ENCODE assay signal across 1 cellular context in genomic region chr16:11742041-11742535, GRCh38.
TF ChIP-seq lines count a peak whose summit lies in the region.

No MANE protein-coding gene starts in this region.

TF ChIP-seq in HepG2, 621 proteins besides CTCF, POLR2A, EP300 and RAD21 (continued from another document):
- TF ChIP-seq CENPT (CRISPR knock-in tag; IDR thresholded peaks at IDR 0.05; ENCODE audit: low read depth) = no peak
- peak; percentile 54; the same call in 1 of the 2 replicates for TF ChIP-seq DMTF1 (CRISPR knock-in tag; IDR thresholded peaks at IDR 0.05)
- TF ChIP-seq ZNF432 (CRISPR knock-in tag; IDR thresholded peaks at IDR 0.05; ENCODE audit: borderline replicate concordance) = 0 out of 2 replicates have a peak, but pooled peaks have one; percentile 86
- no peak for TF ChIP-seq YEATS2 (CRISPR knock-in tag; IDR thresholded peaks at IDR 0.05; ENCODE audit: borderline replicate concordance)
- 0 out of 2 replicates have a peak, but pooled peaks have one; percentile 84 for TF ChIP-seq TERF1 (CRISPR knock-in tag; IDR thresholded peaks at IDR 0.05)
- no peak for TF ChIP-seq RAD51 (IDR thresholded peaks at IDR 0.05; ENCODE audit: borderline replicate concordance)
- no peak for TF ChIP-seq ELF3 (CRISPR knock-in tag; IDR thresholded peaks at IDR 0.05)
- no peak for TF ChIP-seq NFKBIZ (CRISPR knock-in tag; IDR thresholded peaks at IDR 0.05)
- TF ChIP-seq TEF (CRISPR knock-in tag; IDR thresholded peaks at IDR 0.05) = no peak
- TF ChIP-seq MED13 (CRISPR knock-in tag; IDR thresholded peaks at IDR 0.05) = no peak
- TF ChIP-seq TBP (CRISPR knock-in tag; IDR thresholded peaks at IDR 0.05) = no peak
- no peak for TF ChIP-seq PREB (CRISPR knock-in tag; IDR thresholded peaks at IDR 0.05)
- TF ChIP-seq XBP1 (CRISPR knock-in tag; IDR thresholded peaks at IDR 0.05) = no peak
- peak; percentile 22 for TF ChIP-seq STAG1 (CRISPR knock-in tag; IDR thresholded peaks at IDR 0.05)
- TF ChIP-seq ZNF337 (CRISPR knock-in tag; IDR thresholded peaks at IDR 0.05; ENCODE audit: borderline replicate concordance, low read depth) = no peak
- TF ChIP-seq ISX (CRISPR knock-in tag; conservative IDR thresholded peaks at IDR 0.05) = no peak
- TF ChIP-seq ZZZ3 (CRISPR knock-in tag; IDR thresholded peaks at IDR 0.05; ENCODE audit: borderline replicate concordance) = no peak
- TF ChIP-seq ZMYM3 (CRISPR knock-in tag; IDR thresholded peaks at IDR 0.05) = no peak
- TF ChIP-seq FOXP4 (CRISPR knock-in tag; IDR thresholded peaks at IDR 0.05) = 0 out of 2 replicates have a peak, but pooled peaks have one; percentile 17
- TF ChIP-seq YEATS4 (CRISPR knock-in tag; IDR thresholded peaks at IDR 0.05; ENCODE audit: borderline replicate concordance) = no peak; the same call in 1 of the 2 replicates
- TF ChIP-seq ZNF329 (CRISPR knock-in tag; IDR thresholded peaks at IDR 0.05; ENCODE audit: low read depth) = peak; percentile 49; the same call in 1 of the 2 replicates
- 0 out of 2 replicates have a peak, but pooled peaks have one; percentile 28 for TF ChIP-seq GABPA (IDR thresholded peaks at IDR 0.05; ENCODE audit: low read depth, low read length)
- no peak for TF ChIP-seq GABPA (CRISPR knock-in tag; IDR thresholded peaks at IDR 0.05; ENCODE audit: low read depth)
- TF ChIP-seq ZNF143 (CRISPR knock-in tag; IDR thresholded peaks at IDR 0.05) = no peak
